10 cellular contexts compared by ENCODE assay signal in genomic region chr3:197520311-197521276, GRCh38. TPM values are rescaled to one million over a fixed set of nuclear protein-coding genes. Genes with fewer than 3 reads are reported as not detected.
DNase-seq lines count a peak whose midpoint lies in the region; FAIRE-seq and TF ChIP-seq lines count a peak whose summit lies in the region.
"Had no signal": no experiment of that assay in that cellular context is flagged by ENCODE, and none has a peak within 500 bp of the region (broad histone marks: within the 10 kb centered on the region; RNA-seq: fewer than 3 reads in every experiment).

No MANE protein-coding gene starts in this region.

- CTCF ChIA-PET in A673 (lab: Charles Lee) (interaction anchor here (0.8 kb wide), 1 partner anchor 79 kb away, joined by 3 read pairs; no protein-coding TSS in a partner anchor), MCF 10A (lab: Yijun Ruan, JAX) (interaction anchor here (0.6 kb wide), 1 partner anchor 14 kb away, joined by 3 read pairs; no protein-coding TSS in a partner anchor)

- no peaks in the 10 kb centered on the region for H3K79me2 ChIP-seq in MM.1S (ENCODE audit: low read length)

- peak overlapping the region; percentile 64 for H2BK120ac ChIP-seq in mesenchymal stem cell (ENCODE audit: low read depth, low read length)

- H3K4me3 Mint-ChIP-seq in MCF 10A (ENCODE audit: unreplicated experiment) = no peak overlapping the region

- H3K9me3 Mint-ChIP-seq in MCF 10A (ENCODE audit: unreplicated experiment) = no peaks in the 10 kb centered on the region

- H3K36me3 ChIP-seq in A673 (ENCODE audit: insufficient read depth, low read length, poor library complexity, severe bottlenecking) (no peaks in the 10 kb centered on the region), bronchial epithelial cell (ENCODE audit: control insufficient read depth, insufficient read depth, low read length) (no peaks in the 10 kb centered on the region), mesenchymal stem cell (ENCODE audit: control insufficient read depth in 1 of 2, insufficient read depth in 2 of 2, low read depth in 1 of 2, low read length in 2 of 2) (peaks cover 0 to 11% of the 10 kb centered on the region in 2 experiments), MM.1S (replicated peaks; ENCODE audit: insufficient read depth, low read length) (0 out of 2 replicates have a peak, but pooled peaks cover 7% of the 10 kb centered on the region), ovary (no peaks in the 10 kb centered on the region)

- peaks cover 57% of the 10 kb centered on the region for H3K4me1 ChIP-seq in A673 (ENCODE audit: insufficient read depth, low read length, poor library complexity, severe bottlenecking)
- H3K4me1 ChIP-seq in mesenchymal stem cell (ENCODE audit: control insufficient read depth, insufficient read depth, low read depth, low read length) = peaks cover 45% of the 10 kb centered on the region
- no peaks in the 10 kb centered on the region for H3K4me1 ChIP-seq in MM.1S (ENCODE audit: low read length)
- peaks cover 1% of the 10 kb centered on the region for H3K4me1 ChIP-seq in ovary (ENCODE audit: insufficient read depth)

- no peak overlapping the region for H3K27ac Mint-ChIP-seq in MCF 10A (ENCODE audit: low read depth, unreplicated experiment)

- H3K4me2 ChIP-seq in mesenchymal stem cell (ENCODE audit: low read length, poor library complexity, severe bottlenecking) (peak overlapping the region; percentile 73), MM.1S (ENCODE audit: low read depth, low read length) (no peak overlapping the region)

- H2BK12ac ChIP-seq in mesenchymal stem cell (ENCODE audit: low read length in 2 of 2) = peak overlapping the region; percentile 84 to 92

- FAIRE-seq in bronchial epithelial cell (lab: Jason Lieb, UNC) (peak; percentile 73), GM19239 (lab: Jason Lieb, UNC) (no peak)
- FAIRE-seq: colon had no signal

- peaks cover 24% of the 10 kb centered on the region for H3K36me3 Mint-ChIP-seq in MCF 10A (ENCODE audit: insufficient read depth, unreplicated experiment)

- H3K14ac ChIP-seq in mesenchymal stem cell (ENCODE audit: low read length in 2 of 2) = peak overlapping the region in 1 of 2 experiments; percentile 87

- no peaks in the 10 kb centered on the region; the same call in 1 of the 2 replicates for H3F3A ChIP-seq in MM.1S (ENCODE audit: insufficient read depth, low read length)

- H3K23ac ChIP-seq in mesenchymal stem cell (ENCODE audit: low read length in 2 of 2) = no peak overlapping the region

- DNase-seq in A673 (ENCODE audit: low spot score) = peak; percentile 86
- peak; percentile 95 for DNase-seq in HuH-7 (ENCODE audit: low spot score)
- DNase-seq in bronchial epithelial cell (ENCODE audit: low read depth) = peak; percentile 39
- DNase-seq in mesenchymal stem cell = peak; percentile 89
- no peak for DNase-seq in GM19239 (ENCODE audit: insufficient read length, low spot score)
- DNase-seq in MM.1S = no peak
- DNase-seq in ovary = no peak
- DNase-seq in MCF 10A (ENCODE audit: unreplicated experiment) = no peak
- DNase-seq: stimulated activated CD4-positive, alpha-beta T cell treated with anti-CD3 and anti-CD28 coated beads, Interleukin-2, amount 100 ng/mL, for 48 hours had no signal

- H3K79me1 ChIP-seq in mesenchymal stem cell (replicated peaks; ENCODE audit: low read length, poor library complexity, severe bottlenecking) = no peaks in the 10 kb centered on the region

- BruUV-seq in A673 (replicated peaks; lab: Mats Ljungman, UMichigan) (no TSS peak), MCF 10A (replicated peaks; lab: Mats Ljungman, UMichigan) (no TSS peak)

- peak overlapping the region; percentile 70 to 73 for H3K4ac ChIP-seq in mesenchymal stem cell (ENCODE audit: low read depth in 1 of 2, low read length in 2 of 2)

- TF ChIP-seq EP300 in ovary (IDR thresholded peaks at IDR 0.05) = no peak

- H3K27me3 ChIP-seq in A673 (replicated peaks; ENCODE audit: insufficient read depth, low read depth, low read length, poor library complexity) = no peaks in the 10 kb centered on the region
- H3K27me3 ChIP-seq in bronchial epithelial cell (ENCODE audit: control insufficient read depth, insufficient read depth, low read length) = no peaks in the 10 kb centered on the region
- peaks cover 0 to 22% of the 10 kb centered on the region in 2 experiments for H3K27me3 ChIP-seq in mesenchymal stem cell (ENCODE audit: control insufficient read depth in 1 of 2, insufficient read depth in 1 of 2, low read length in 2 of 2)
- H3K27me3 ChIP-seq in MM.1S (replicated peaks; ENCODE audit: insufficient read depth, low read length) = no peaks in the 10 kb centered on the region
- no peaks in the 10 kb centered on the region for H3K27me3 ChIP-seq in ovary

- H3K9me2 ChIP-seq in MM.1S (replicated peaks; ENCODE audit: insufficient read depth, low read length) = no peaks in the 10 kb centered on the region

- no peak for TF ChIP-seq CTCF in A673 (conservative IDR thresholded peaks at IDR 0.05; ENCODE audit: low read depth, low read length)
- TF ChIP-seq CTCF in bronchial epithelial cell (IDR thresholded peaks at IDR 0.05; ENCODE audit: insufficient read depth, low read length, severe bottlenecking) = no peak
- no peak for TF ChIP-seq CTCF in MM.1S (IDR thresholded peaks at IDR 0.05; ENCODE audit: low read length)
- TF ChIP-seq CTCF in ovary (IDR thresholded peaks at IDR 0.05) = no peak
- TF ChIP-seq CTCF in MCF 10A (IDR thresholded peaks at IDR 0.05; ENCODE audit: unreplicated experiment) = no peak

- H4K91ac ChIP-seq in mesenchymal stem cell (ENCODE audit: low read length) = peak overlapping the region; percentile 93

- peak overlapping the region; percentile 95 for H4K8ac ChIP-seq in mesenchymal stem cell (ENCODE audit: low read length)

- H3K27me3 Mint-ChIP-seq in MCF 10A (ENCODE audit: insufficient read depth, unreplicated experiment) = no peaks in the 10 kb centered on the region

- H2AK5ac ChIP-seq in mesenchymal stem cell (ENCODE audit: low read length, severe bottlenecking) = peak overlapping the region; percentile 94

- WGBS in mesenchymal stem cell = 55% methylated on average over 31 of the region's 31 CpGs
- 82 to 92% (median 87%) methylated on average over 31 of the region's 31 CpGs for WGBS in ovary, 3 donors

- no peak for TF ChIP-seq POLR2A in ovary (IDR thresholded peaks at IDR 0.05)

- H4K20me1 ChIP-seq in MM.1S (ENCODE audit: insufficient read depth, low read length) = no peaks in the 10 kb centered on the region

- H3K27ac ChIP-seq in A673 (ENCODE audit: low read depth, low read length, poor library complexity, severe bottlenecking) = peak overlapping the region; percentile 82
- H3K27ac ChIP-seq in mesenchymal stem cell (ENCODE audit: low read length, poor library complexity, severe bottlenecking) = peak overlapping the region; percentile 99
- H3K27ac ChIP-seq in MM.1S (ENCODE audit: low read length) = no peak overlapping the region
- H3K27ac ChIP-seq in ovary = no peak overlapping the region

- POLR2A ChIA-PET in A673 (lab: Charles Lee; ENCODE audit: low non-redundant PET) (no interaction called here), MCF 10A (lab: Yijun Ruan, JAX) (interaction anchor here (0.6 to 0.9 kb wide), 2 partner anchors 50 to 578 kb away, joined by 3 read pairs; partner anchors contain the start of gene NCBP2)

- H2AFZ ChIP-seq in mesenchymal stem cell (ENCODE audit: low read depth, low read length) (peak overlapping the region; percentile 72), MM.1S (ENCODE audit: low read length) (no peak overlapping the region)

- H3K4me1 Mint-ChIP-seq in MCF 10A (ENCODE audit: insufficient read depth, unreplicated experiment) = peaks cover 31% of the 10 kb centered on the region

- H3K18ac ChIP-seq in mesenchymal stem cell (ENCODE audit: low read depth in 1 of 2, low read length in 2 of 2) = peak overlapping the region; percentile 64 to 95

- peak overlapping the region; percentile 75 for H2BK15ac ChIP-seq in mesenchymal stem cell (ENCODE audit: low read depth, poor library complexity, severe bottlenecking)

- H3K9ac ChIP-seq in mesenchymal stem cell (ENCODE audit: low read length) (no peak overlapping the region), MM.1S (ENCODE audit: low read length) (no peak overlapping the region)

- no peaks in the 10 kb centered on the region for H3K9me3 ChIP-seq in A673 (ENCODE audit: low read depth, low read length, poor library complexity, severe bottlenecking)
- H3K9me3 ChIP-seq in mesenchymal stem cell (ENCODE audit: control insufficient read depth, low read length) = no peaks in the 10 kb centered on the region
- H3K9me3 ChIP-seq in MM.1S (replicated peaks; ENCODE audit: insufficient read depth, low read length) = no peaks in the 10 kb centered on the region
- no peaks in the 10 kb centered on the region for H3K9me3 ChIP-seq in ovary

- H3K4me3 ChIP-seq in A673 (ENCODE audit: low read depth, low read length, poor library complexity, severe bottlenecking) = no peak overlapping the region
- no peak overlapping the region for H3K4me3 ChIP-seq in bronchial epithelial cell (ENCODE audit: low read depth, low read length)
- peak overlapping the region in 1 of 2 experiments; percentile 37 for H3K4me3 ChIP-seq in mesenchymal stem cell (ENCODE audit: insufficient read depth in 1 of 2, low read depth in 1 of 2, low read length in 2 of 2)
- H3K4me3 ChIP-seq in MM.1S (ENCODE audit: low read length) = no peak overlapping the region
- no peak overlapping the region for H3K4me3 ChIP-seq in ovary

- peak overlapping the region; percentile 99 for H2BK5ac ChIP-seq in mesenchymal stem cell (ENCODE audit: low read depth, low read length, poor library complexity, severe bottlenecking)

- intact Hi-C loops in A673 (cut with micrococcal nuclease; ENCODE audit: unreplicated experiment) = no loop called here
- intact Hi-C loops in ovary (cut with DNase I) = no loop called here
- intact Hi-C loops in MCF 10A (cut with micrococcal nuclease) = no loop called here

RNA-seq across cellular contexts. Expression of gene BDH1, which starts 35.2 kb away (rescaled TPM):
- 57.6 and 62.1 TPM in 2 replicates for total RNA-seq in A673 (2021)
- 13.7 and 16.8 TPM in 2 replicates for total RNA-seq in bronchial epithelial cell
- polyA plus RNA-seq in mesenchymal stem cell (2013, experiment 1 of 2) = 2.1 TPM
- 2.0 TPM for polyA plus RNA-seq in mesenchymal stem cell (2013, experiment 2 of 2)
- total RNA-seq in ovary = 10 to 100 TPM in 3 of 7 donors, 1 to 10 TPM in 4; 3.3 to 15.4 (median 9.9) TPM
- polyA plus RNA-seq in ovary = 10 to 100 TPM; 11.7 to 14.4 TPM
- 38.6 and 41.9 TPM in 2 replicates for total RNA-seq in MCF 10A (2022)

Comparison
In these comparisons a context has a peak if more than half of its experiments do, and no peak if none do; other contexts are left out.
1. DNase-seq: peak in A673 (single experiment), HuH-7 (single experiment), bronchial epithelial cell (single experiment) and mesenchymal stem cell (single experiment); none in GM19239 (single experiment), MM.1S (single experiment), ovary (0 of 5) and MCF 10A (single experiment).
2. H3K27ac ChIP-seq: peak in A673 (single experiment) and mesenchymal stem cell (single experiment); none in MM.1S (single experiment) and ovary (0 of 2).